ENCODE assay signal across 16 cellular contexts in the genomic region with DNA sequence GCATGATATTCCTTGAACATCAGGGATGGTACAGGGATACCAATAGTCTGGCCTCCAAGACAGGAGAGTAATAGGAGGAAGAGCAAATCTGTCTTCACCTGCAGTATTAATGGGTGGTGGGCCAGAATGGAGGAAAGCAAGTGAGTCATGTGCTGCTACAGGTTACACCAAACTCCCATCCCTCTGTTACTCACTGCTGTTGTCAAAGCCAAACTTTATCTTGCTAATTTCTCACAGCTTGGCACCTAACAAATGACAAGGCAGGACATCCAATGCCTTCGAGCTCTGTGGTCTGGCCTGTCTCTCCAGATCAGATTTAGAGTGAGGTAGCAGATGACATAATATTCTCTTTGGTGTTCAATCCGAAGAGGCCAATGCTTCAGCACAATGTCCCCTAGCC. TPM values are rescaled to one million over a fixed set of nuclear protein-coding genes. Genes with fewer than 3 reads are reported as not detected.
DNase-seq lines count a peak whose midpoint lies in the region; ATAC-seq and TF ChIP-seq lines count a peak whose summit lies in the region.
"Had no signal": no experiment of that assay in that cellular context is flagged by ENCODE, and none has a peak within 500 bp of the region (broad histone marks: within the 10 kb centered on the region; RNA-seq: fewer than 3 reads in every experiment).

No MANE protein-coding gene starts in this region.

- H3K27me3 ChIP-seq in SJCRH30, result peaks cover 6% of the 10 kb centered on the region; the same call in 1 of the 2 replicates

- H3K4me1 ChIP-seq in SJCRH30, result 0 out of 2 replicates have a peak, but pooled peaks cover 3% of the 10 kb centered on the region

- H3K36me3 Mint-ChIP-seq in activated CD4-positive, alpha-beta T cell treated with anti-CD3 and anti-CD28 coated beads for 36 hours (ENCODE audit: low read depth), result no peaks in the 10 kb centered on the region
- no peaks in the 10 kb centered on the region for H3K36me3 Mint-ChIP-seq in WTC11
- no peaks in the 10 kb centered on the region for H3K36me3 Mint-ChIP-seq in activated CD8-positive, alpha-beta T cell treated with anti-CD3 and anti-CD28 coated beads for 36 hours (ENCODE audit: low read depth)
- H3K36me3 Mint-ChIP-seq: CD8-positive, alpha-beta memory T cell; IgD-negative memory B cell had no signal

- no peaks in the 10 kb centered on the region for H3K9me3 Mint-ChIP-seq in activated CD4-positive, alpha-beta T cell treated with anti-CD3 and anti-CD28 coated beads for 36 hours (ENCODE audit: low read depth)
- 0 out of 2 replicates have a peak, but pooled peaks cover 3% of the 10 kb centered on the region for H3K9me3 Mint-ChIP-seq in WTC11
- no peaks in the 10 kb centered on the region for H3K9me3 Mint-ChIP-seq in activated CD8-positive, alpha-beta T cell treated with anti-CD3 and anti-CD28 coated beads for 36 hours
- H3K9me3 Mint-ChIP-seq: CD8-positive, alpha-beta memory T cell; IgD-negative memory B cell had no signal

- no peak overlapping the region for H3K27ac Mint-ChIP-seq in activated CD4-positive, alpha-beta T cell treated with anti-CD3 and anti-CD28 coated beads for 36 hours
- no peak overlapping the region for H3K27ac Mint-ChIP-seq in WTC11
- no peak overlapping the region for H3K27ac Mint-ChIP-seq in activated CD8-positive, alpha-beta T cell treated with anti-CD3 and anti-CD28 coated beads for 36 hours
- H3K27ac Mint-ChIP-seq: IgD-negative memory B cell had no signal

- no peak overlapping the region for H3K4me3 ChIP-seq in SJCRH30

- intact Hi-C loops in activated CD4-positive, alpha-beta T cell treated with anti-CD3 and anti-CD28 coated beads for 36 hours (cut with DNase I, micrococcal nuclease), result no loop called here
- intact Hi-C loops in activated CD8-positive, alpha-beta T cell treated with anti-CD3 and anti-CD28 coated beads for 36 hours (cut with micrococcal nuclease), result no loop called here

- POLR2A ChIA-PET in activated CD4-positive, alpha-beta T cell treated with anti-CD3 and anti-CD28 coated beads for 36 hours (lab: Charles Lee), result no interaction called here
- POLR2A ChIA-PET in WTC11 (lab: Charles Lee), result no interaction called here
- POLR2A ChIA-PET in activated CD8-positive, alpha-beta T cell treated with anti-CD3 and anti-CD28 coated beads for 36 hours (lab: Charles Lee), result no interaction called here

- H3K36me3 ChIP-seq in SJCRH30, result no peaks in the 10 kb centered on the region

- no peak for DNase-seq in activated CD4-positive, alpha-beta T cell treated with anti-CD3 and anti-CD28 coated beads for 36 hours
- DNase-seq in activated CD4-positive, alpha-beta T cell treated with anti-CD3 and anti-CD28 coated beads, Interleukin-2, amount 50 U/mL, for 48 hours, result no peak
- DNase-seq in WTC11 (ENCODE audit: low spot score), result no peak
- peak; percentile 31 for DNase-seq in iPS-NIHi11 (ENCODE audit: low spot score)
- no peak for DNase-seq in occipital lobe (lab: John Stamatoyannopoulos, UW)
- DNase-seq in COLO668 (lab: John Stamatoyannopoulos, UW; ENCODE audit: unreplicated experiment), result no peak
- no peak for DNase-seq in activated CD8-positive, alpha-beta T cell treated with anti-CD3 and anti-CD28 coated beads for 36 hours
- DNase-seq in SJCRH30, result no peak
- DNase-seq: CD8-positive, alpha-beta memory T cell; DMS 273 treated with DMSO at 0.1 percent for 48 hours; DMS79; GDM1; GOT3 had no signal

- H3K27ac ChIP-seq in SJCRH30, result no peak overlapping the region
- H3K27ac ChIP-seq: 22Rv1, HL-60 had no signal

- ATAC-seq in activated CD4-positive, alpha-beta T cell treated with anti-CD3 and anti-CD28 coated beads for 36 hours, result peak; percentile 16
- ATAC-seq in WTC11, result peak; percentile 78
- ATAC-seq in activated CD8-positive, alpha-beta T cell treated with anti-CD3 and anti-CD28 coated beads for 36 hours, result no peak

- no peaks in the 10 kb centered on the region for H3K9me3 ChIP-seq in SJCRH30 (replicated peaks)

- H3K27me3 Mint-ChIP-seq in activated CD4-positive, alpha-beta T cell treated with anti-CD3 and anti-CD28 coated beads for 36 hours, result peaks cover 12% of the 10 kb centered on the region
- H3K27me3 Mint-ChIP-seq in WTC11 (ENCODE audit: low read depth), result peaks cover 52% of the 10 kb centered on the region
- peaks cover 17% of the 10 kb centered on the region for H3K27me3 Mint-ChIP-seq in activated CD8-positive, alpha-beta T cell treated with anti-CD3 and anti-CD28 coated beads for 36 hours

- CTCF ChIA-PET in activated CD4-positive, alpha-beta T cell treated with anti-CD3 and anti-CD28 coated beads for 36 hours (lab: Charles Lee), result no interaction called here
- CTCF ChIA-PET in WTC11 (lab: Charles Lee), result no interaction called here
- CTCF ChIA-PET in activated CD8-positive, alpha-beta T cell treated with anti-CD3 and anti-CD28 coated beads for 36 hours (lab: Charles Lee), result no interaction called here

- TF ChIP-seq CTCF in WTC11 (IDR thresholded peaks at IDR 0.05), result no peak
- no peak for TF ChIP-seq CTCF in activated CD8-positive, alpha-beta T cell treated with anti-CD3 and anti-CD28 coated beads for 36 hours (IDR thresholded peaks at IDR 0.05)

- peaks cover 9% of the 10 kb centered on the region for H3K4me1 Mint-ChIP-seq in activated CD4-positive, alpha-beta T cell treated with anti-CD3 and anti-CD28 coated beads for 36 hours
- peaks cover 59% of the 10 kb centered on the region for H3K4me1 Mint-ChIP-seq in WTC11
- H3K4me1 Mint-ChIP-seq in activated CD8-positive, alpha-beta T cell treated with anti-CD3 and anti-CD28 coated beads for 36 hours (ENCODE audit: low read depth), result peaks cover 9% of the 10 kb centered on the region

- H3K4me3 Mint-ChIP-seq in activated CD4-positive, alpha-beta T cell treated with anti-CD3 and anti-CD28 coated beads for 36 hours, result no peak overlapping the region
- H3K4me3 Mint-ChIP-seq in WTC11, result no peak overlapping the region
- H3K4me3 Mint-ChIP-seq in activated CD8-positive, alpha-beta T cell treated with anti-CD3 and anti-CD28 coated beads for 36 hours, result no peak overlapping the region
- H3K4me3 Mint-ChIP-seq: CD8-positive, alpha-beta memory T cell; IgD-negative memory B cell had no signal

TF ChIP-seq in WTC11, 78 proteins besides CTCF, POLR2A, EP300 and RAD21:
- TF ChIP-seq, protein P1, sequence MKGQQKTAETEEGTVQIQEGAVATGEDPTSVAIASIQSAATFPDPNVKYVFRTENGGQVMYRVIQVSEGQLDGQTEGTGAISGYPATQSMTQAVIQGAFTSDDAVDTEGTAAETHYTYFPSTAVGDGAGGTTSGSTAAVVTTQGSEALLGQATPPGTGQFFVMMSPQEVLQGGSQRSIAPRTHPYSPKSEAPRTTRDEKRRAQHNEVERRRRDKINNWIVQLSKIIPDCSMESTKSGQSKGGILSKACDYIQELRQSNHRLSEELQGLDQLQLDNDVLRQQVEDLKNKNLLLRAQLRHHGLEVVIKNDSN (CRISPR knock-in tag; IDR thresholded peaks at IDR 0.05), result peak; percentile 42; the same call in 1 of the 2 replicates
- no peak for TF ChIP-seq GRHL2 (CRISPR knock-in tag; IDR thresholded peaks at IDR 0.05; ENCODE audit: insufficient replicate concordance, severe bottlenecking)
- TF ChIP-seq, protein P2, sequence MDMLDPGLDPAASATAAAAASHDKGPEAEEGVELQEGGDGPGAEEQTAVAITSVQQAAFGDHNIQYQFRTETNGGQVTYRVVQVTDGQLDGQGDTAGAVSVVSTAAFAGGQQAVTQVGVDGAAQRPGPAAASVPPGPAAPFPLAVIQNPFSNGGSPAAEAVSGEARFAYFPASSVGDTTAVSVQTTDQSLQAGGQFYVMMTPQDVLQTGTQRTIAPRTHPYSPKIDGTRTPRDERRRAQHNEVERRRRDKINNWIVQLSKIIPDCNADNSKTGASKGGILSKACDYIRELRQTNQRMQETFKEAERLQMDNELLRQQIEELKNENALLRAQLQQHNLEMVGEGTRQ (CRISPR knock-in tag; IDR thresholded peaks at IDR 0.05), result peak; percentile 63

RNA-seq across cellular contexts. Expression of a gene that starts 26.8 kb away (rescaled TPM):
- total RNA-seq in activated CD4-positive, alpha-beta T cell treated with anti-CD3 and anti-CD28 coated beads for 36 hours, result under 1 TPM in 1 of 2 experiments, not detected in 1; 0.30 TPM
- total RNA-seq in WTC11 (2021) (0.30 to 0.77 TPM (median 0.55 TPM) in 3 replicates), occipital lobe (not detected)
- under 1 TPM in 1 of 2 experiments, not detected in 1; 0.61 TPM for total RNA-seq in activated CD8-positive, alpha-beta T cell treated with anti-CD3 and anti-CD28 coated beads for 36 hours
- 0.33 TPM in 1 of 2 replicates, not detected in the other for total RNA-seq in SJCRH30 (2014; rRNA removed; shearing (Covaris generic))
